ENCODE assay signal across 8 cellular contexts in the genomic region with DNA sequence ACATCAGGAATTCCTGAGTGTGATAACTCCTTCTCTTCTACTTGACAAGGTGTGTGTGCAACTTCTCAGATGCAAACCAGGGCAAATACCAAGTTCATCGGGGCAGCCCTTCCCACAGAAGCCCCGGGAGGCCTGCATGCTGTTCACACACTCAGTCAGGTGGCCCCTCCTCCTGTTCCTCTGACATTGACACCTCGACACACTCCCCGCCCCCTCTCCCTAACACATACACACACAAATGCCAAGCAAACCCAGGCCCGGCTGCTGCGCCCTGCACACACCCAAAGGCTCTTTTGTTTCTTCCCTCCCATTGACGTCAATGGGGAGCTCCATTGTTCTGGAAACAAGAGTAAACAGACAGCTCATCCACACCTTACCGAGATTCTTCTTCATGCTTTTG. TPM values are rescaled to one million over a fixed set of nuclear protein-coding genes. Genes with fewer than 3 reads are reported as not detected.
DNase-seq lines count a peak whose midpoint lies in the region; ATAC-seq, FAIRE-seq and TF ChIP-seq lines count a peak whose summit lies in the region.

No MANE protein-coding gene starts in this region.

- CTCF ChIA-PET in T-cell (lab: Charles Lee), result interaction anchor here in 1 of 2 donors (1.2 kb wide), 1 partner anchor 27 kb away, joined by 3 read pairs; no protein-coding TSS in a partner anchor
- CTCF ChIA-PET in SK-N-SH (lab: Yijun Ruan, JAX), result interaction anchor here (0.7 to 3.7 kb wide), 5 partner anchors 11 to 678 kb away, joined by 3 to 18 read pairs (median 5); no protein-coding TSS in a partner anchor

- H3K9me3 ChIP-seq in pancreas (no peaks in the 10 kb centered on the region), SK-N-SH (no peaks in the 10 kb centered on the region)

- TF ChIP-seq EP300 in SK-N-SH (IDR thresholded peaks at IDR 0.05; ENCODE audit: borderline replicate concordance in 1 of 2, low read depth in 1 of 2, low read length in 1 of 2), result no peak

- H3K4me1 Mint-ChIP-seq in T-cell, result peaks cover 28 to 45% (median 43%) of the 10 kb centered on the region in 3 donors

- H4K20me1 ChIP-seq in SK-N-SH (ENCODE audit: insufficient read depth), result peaks cover 15% of the 10 kb centered on the region; the same call in 1 of the 2 replicates

- TF ChIP-seq RAD21 in SK-N-SH (IDR thresholded peaks at IDR 0.05; ENCODE audit: low read length), result no peak

- intact Hi-C loops in pancreas (cut with DNase I), result no loop called here

- H3K4me3 ChIP-seq in pancreas (no peak overlapping the region), SK-N-SH (ENCODE audit: low read depth in 2 of 2, low read length in 1 of 2) (no peak overlapping the region)

- H3K27me3 ChIP-seq in pancreas, result no peaks in the 10 kb centered on the region
- H3K27me3 ChIP-seq in SK-N-SH (ENCODE audit: insufficient read depth), result peaks cover 7% of the 10 kb centered on the region; the same call in 1 of the 2 replicates

- H3K27ac Mint-ChIP-seq in T-cell, result peak overlapping the region; percentile 25 to 85

- H3K36me3 ChIP-seq in pancreas (no peaks in the 10 kb centered on the region), SK-N-SH (replicated peaks in 1 of 2; ENCODE audit: control insufficient read depth in 1 of 2, insufficient read depth in 2 of 2, low read length in 1 of 2) (no peaks in the 10 kb centered on the region)

- H3K4me3 Mint-ChIP-seq in T-cell, result peak overlapping the region; percentile 90 to 96 (median 95)

- peak; percentile 63 for DNase-seq in activated CD8-positive, alpha-beta memory T cell treated with anti-CD3 and anti-CD28 coated beads for 24 hours
- DNase-seq in activated CD8-positive, alpha-beta memory T cell treated with anti-CD3 and anti-CD28 coated beads, Interleukin-2, amount 50 U/mL, for 48 hours, result no peak
- DNase-seq in T-cell (peak in 31 of 34 experiments; percentile 12 to 69 (median 42)), epithelial cell of prostate (ENCODE audit: low read depth, low spot score) (peak; percentile 99), pancreas (peak; percentile 53 to 80 (median 64)), SK-N-SH (no peak), HTR-8/SVneo (ENCODE audit: insufficient read length, low spot score) (no peak)

- ATAC-seq in T-cell (replicated peaks in 1 of 4) (no peak), pancreas (no peak), HG02623 (IDR thresholded peaks at IDR 0.05; ENCODE audit: unreplicated experiment) (no peak)

- no peaks in the 10 kb centered on the region for H3K9me3 Mint-ChIP-seq in T-cell

- no peaks in the 10 kb centered on the region for H3F3A ChIP-seq in SK-N-SH (replicated peaks; ENCODE audit: insufficient read depth)

- peak overlapping the region; percentile 91 for H3K27ac ChIP-seq in epithelial cell of prostate
- peak overlapping the region; percentile 96 to 100 (median 98) for H3K27ac ChIP-seq in pancreas
- H3K27ac ChIP-seq in SK-N-SH (ENCODE audit: low read depth in 2 of 2, low read length in 1 of 2), result no peak overlapping the region

- H3K9me2 ChIP-seq in SK-N-SH, result no peaks in the 10 kb centered on the region

- no peaks in the 10 kb centered on the region for H3K36me3 Mint-ChIP-seq in T-cell

- peaks cover 0 to 1% of the 10 kb centered on the region in 2 donors for H3K27me3 Mint-ChIP-seq in T-cell

- FAIRE-seq in pancreas (lab: Jason Lieb, UNC) (peak; percentile 45), HTR-8/SVneo (lab: Jason Lieb, UNC) (no peak)

- no peak overlapping the region for H2AFZ ChIP-seq in SK-N-SH (ENCODE audit: low read depth)

- peaks cover 18% of the 10 kb centered on the region; the same call in 1 of the 2 replicates for H3K79me2 ChIP-seq in SK-N-SH (ENCODE audit: insufficient read depth)

- no peak overlapping the region for H3K4me2 ChIP-seq in SK-N-SH

- TF ChIP-seq CTCF in pancreas (IDR thresholded peaks at IDR 0.05) (no peak), SK-N-SH (IDR thresholded peaks at IDR 0.05) (no peak)

- H3K4me1 ChIP-seq in pancreas (peaks cover 27 to 34% (median 32%) of the 10 kb centered on the region in 3 donors), SK-N-SH (ENCODE audit: control insufficient read depth in 1 of 2, insufficient read depth in 2 of 2, low read depth in 1 of 2, low read length in 1 of 2) (peaks cover 8 to 15% of the 10 kb centered on the region in 2 experiments; a peak in 3 of 4 replicates)

- H3K9ac ChIP-seq in SK-N-SH, result no peak overlapping the region

- POLR2A ChIA-PET in T-cell (lab: Charles Lee) (no interaction called here), SK-N-SH (lab: Yijun Ruan, JAX) (no interaction called here)

- WGBS in pancreas, 2 donors, result 25 to 38% methylated on average over 8 of the region's 8 CpGs
- 90% methylated on average over 7 of the region's 8 CpGs for WGBS in SK-N-SH (ENCODE audit: low lambda C conversion rate)

TF ChIP-seq in SK-N-SH, 30 proteins besides CTCF, POLR2A, EP300 and RAD21 (continues in another document):
- TF ChIP-seq MXI1 (IDR thresholded peaks at IDR 0.05; ENCODE audit: low read depth, low read length) (no peak), GATA2 (CRISPR knock-in tag; IDR thresholded peaks at IDR 0.05) (no peak), MEF2A (IDR thresholded peaks at IDR 0.05; ENCODE audit: borderline replicate concordance, low read depth) (no peak), SIN3A (IDR thresholded peaks at IDR 0.05; ENCODE audit: borderline replicate concordance, low read depth, low read length) (no peak), JUND (IDR thresholded peaks at IDR 0.05) (no peak), RXRA (IDR thresholded peaks at IDR 0.05; ENCODE audit: borderline replicate concordance, low read depth) (no peak), REST (IDR thresholded peaks at IDR 0.05; ENCODE audit: low read depth, low read length) (no peak), NRF1 (IDR thresholded peaks at IDR 0.05; ENCODE audit: low read depth, low read length) (no peak), YY1 (IDR thresholded peaks at IDR 0.05; ENCODE audit: low read depth) (no peak), NFIC (IDR thresholded peaks at IDR 0.05; ENCODE audit: borderline replicate concordance) (no peak), EZH2phosphoT487 (IDR thresholded peaks at IDR 0.05; ENCODE audit: borderline replicate concordance, low read depth) (no peak)
- TF ChIP-seq, protein P1, sequence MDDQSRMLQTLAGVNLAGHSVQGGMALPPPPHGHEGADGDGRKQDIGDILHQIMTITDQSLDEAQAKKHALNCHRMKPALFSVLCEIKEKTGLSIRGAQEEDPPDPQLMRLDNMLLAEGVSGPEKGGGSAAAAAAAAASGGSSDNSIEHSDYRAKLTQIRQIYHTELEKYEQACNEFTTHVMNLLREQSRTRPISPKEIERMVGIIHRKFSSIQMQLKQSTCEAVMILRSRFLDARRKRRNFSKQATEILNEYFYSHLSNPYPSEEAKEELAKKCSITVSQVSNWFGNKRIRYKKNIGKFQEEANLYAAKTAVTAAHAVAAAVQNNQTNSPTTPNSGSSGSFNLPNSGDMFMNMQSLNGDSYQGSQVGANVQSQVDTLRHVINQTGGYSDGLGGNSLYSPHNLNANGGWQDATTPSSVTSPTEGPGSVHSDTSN (IDR thresholded peaks at IDR 0.05), result no peak
- TF ChIP-seq, protein P2, sequence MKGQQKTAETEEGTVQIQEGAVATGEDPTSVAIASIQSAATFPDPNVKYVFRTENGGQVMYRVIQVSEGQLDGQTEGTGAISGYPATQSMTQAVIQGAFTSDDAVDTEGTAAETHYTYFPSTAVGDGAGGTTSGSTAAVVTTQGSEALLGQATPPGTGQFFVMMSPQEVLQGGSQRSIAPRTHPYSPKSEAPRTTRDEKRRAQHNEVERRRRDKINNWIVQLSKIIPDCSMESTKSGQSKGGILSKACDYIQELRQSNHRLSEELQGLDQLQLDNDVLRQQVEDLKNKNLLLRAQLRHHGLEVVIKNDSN (IDR thresholded peaks at IDR 0.05; ENCODE audit: borderline replicate concordance, low read depth), result no peak

RNA-seq across cellular contexts. Expression of gene PER2, which starts 1.7 kb away (rescaled TPM):
- total RNA-seq in T-cell (10 to 100 TPM in 4 of 5 donors, 1 to 10 TPM in 1; 9.3 to 24.5 (median 13.0) TPM), pancreas (10 to 100 TPM in 2 of 6 donors, 1 to 10 TPM in 4; 7.8 to 11.7 (median 9.3) TPM)
- polyA plus RNA-seq in pancreas (10 to 100 TPM in 1 of 2 donors, 1 to 10 TPM in 1; 6.9 to 12.2 TPM), SK-N-SH (2012; rRNA removed) (0.82 and 0.96 TPM in 2 replicates)
- 0.50 and 0.71 TPM in 2 replicates for polyA plus RNA-seq in SK-N-SH (2012; cell fraction: cytosol; rRNA removed)
- 2.5 and 2.6 TPM in 2 replicates for polyA plus RNA-seq in SK-N-SH (2012; cell fraction: nucleus; rRNA removed)

RNA-seq across cellular contexts. Expression of gene TRAF3IP1, which starts 30.2 kb away (rescaled TPM):
- total RNA-seq in T-cell (10 to 100 TPM in 3 of 5 donors, 1 to 10 TPM in 2; 6.3 to 12.1 (median 11.8) TPM), pancreas (10 to 100 TPM in 1 of 6 donors, 1 to 10 TPM in 5; 4.9 to 10.3 (median 7.9) TPM)
- polyA plus RNA-seq in pancreas (1 to 10 TPM; 4.7 to 7.0 TPM), SK-N-SH (2012; rRNA removed) (9.7 and 15.0 TPM in 2 replicates)
- 10.3 and 11.6 TPM in 2 replicates for polyA plus RNA-seq in SK-N-SH (2012; cell fraction: cytosol; rRNA removed)
- 11.8 and 14.0 TPM in 2 replicates for polyA plus RNA-seq in SK-N-SH (2012; cell fraction: nucleus; rRNA removed)

RNA-seq across cellular contexts. Expression of gene HES6, which starts 50.2 kb away (rescaled TPM):
- total RNA-seq in T-cell (1 to 10 TPM; 1.7 to 3.6 (median 2.7) TPM), pancreas (10 to 100 TPM in 4 of 6 donors, 1 to 10 TPM in 2; 4.9 to 18.9 (median 16.0) TPM)
- polyA plus RNA-seq in pancreas (10 to 100 TPM; 11.1 to 22.7 TPM), SK-N-SH (2012; rRNA removed) (3.6 and 4.4 TPM in 2 replicates)
- 2.3 and 3.6 TPM in 2 replicates for polyA plus RNA-seq in SK-N-SH (2012; cell fraction: cytosol; rRNA removed)
- polyA plus RNA-seq in SK-N-SH (2012; cell fraction: nucleus; rRNA removed), result 11.1 and 18.1 TPM in 2 replicates

Comparison
In these comparisons a context has a peak if more than half of its experiments do, and no peak if none do; other contexts are left out.
1. DNase-seq: peak in activated CD8-positive, alpha-beta memory T cell treated with anti-CD3 and anti-CD28 coated beads for 24 hours (single experiment), T-cell (31 of 34), epithelial cell of prostate (single experiment) and pancreas (6 of 6); none in activated CD8-positive, alpha-beta memory T cell treated with anti-CD3 and anti-CD28 coated beads, Interleukin-2, amount 50 U/mL, for 48 hours (single experiment), SK-N-SH (single experiment) and HTR-8/SVneo (single experiment).
2. H3K27ac ChIP-seq: peak in epithelial cell of prostate (single experiment) and pancreas (4 of 4); none in SK-N-SH (0 of 2).